ENCODE assay signal across 8 cellular contexts in the genomic region with DNA sequence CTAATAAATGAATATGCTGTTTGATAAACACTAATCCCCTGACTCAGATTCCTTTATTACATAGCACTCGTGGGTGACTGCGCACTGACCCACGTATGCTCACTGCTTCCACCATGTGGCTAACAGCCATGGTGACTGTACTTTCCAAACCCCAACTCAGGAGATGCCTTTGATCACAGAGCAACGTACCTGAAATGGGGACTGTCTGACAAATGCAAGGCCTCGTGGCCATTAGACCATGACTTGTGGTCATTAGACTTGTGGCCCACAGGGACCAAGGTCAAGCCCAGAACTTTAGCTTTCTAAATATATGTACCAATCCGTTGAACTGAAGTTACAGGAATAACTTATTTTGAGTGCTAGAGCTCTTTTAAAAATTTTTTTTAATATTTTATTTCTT. TPM values are rescaled to one million over a fixed set of nuclear protein-coding genes. Genes with fewer than 3 reads are reported as not detected.
DNase-seq lines count a peak whose midpoint lies in the region; ATAC-seq and TF ChIP-seq lines count a peak whose summit lies in the region.

No MANE protein-coding gene starts in this region.

- H3K4me3 Mint-ChIP-seq in Caco-2 (ENCODE audit: unreplicated experiment): no peak overlapping the region
- no peak overlapping the region for H3K4me3 Mint-ChIP-seq in activated T-helper 1 cell treated with anti-CD3 and anti-CD28 coated beads, Interleukin-12 subunit alpha, Interleukin-12 subunit beta, Interleukin-2, Interleukin-4 antibody, amounts not matched to agents 30 ng/mL and 10 ng/mL and 1 ng/mL, durations not matched to agents 14 hours and 24 hours and 36 hours
- no peak overlapping the region for H3K4me3 Mint-ChIP-seq in progenitor cell of endocrine pancreas (ENCODE audit: low read depth)

- no peaks in the 10 kb centered on the region for H3K9me3 ChIP-seq in Caco-2
- H3K9me3 ChIP-seq in Panc1 (ENCODE audit: control insufficient read depth, insufficient read depth, low read depth, low read length): no peaks in the 10 kb centered on the region

- H3K27me3 ChIP-seq in Caco-2 (replicated peaks; ENCODE audit: control insufficient read depth, insufficient read depth, low read length) (no peaks in the 10 kb centered on the region), Panc1 (ENCODE audit: control insufficient read depth, insufficient read depth, low read length) (peaks cover 12% of the 10 kb centered on the region; the same call in 1 of the 2 replicates)

- CTCF ChIA-PET in Caco-2 (lab: Charles Lee) (interaction anchor here (1.0 to 1.5 kb wide), 3 partner anchors 14 to 59 kb away, joined by 3 to 5 read pairs (median 3); no protein-coding TSS in a partner anchor), Panc1 (lab: Charles Lee) (interaction anchor here (0.6 to 1.3 kb wide), 2 partner anchors 52 to 59 kb away, joined by 3 to 4 read pairs; no protein-coding TSS in a partner anchor)

- peaks cover 2% of the 10 kb centered on the region for H3K27me3 Mint-ChIP-seq in Caco-2 (ENCODE audit: insufficient read depth, unreplicated experiment)
- no peaks in the 10 kb centered on the region for H3K27me3 Mint-ChIP-seq in activated T-helper 1 cell treated with anti-CD3 and anti-CD28 coated beads, Interleukin-12 subunit alpha, Interleukin-12 subunit beta, Interleukin-2, Interleukin-4 antibody, amounts not matched to agents 30 ng/mL and 10 ng/mL and 1 ng/mL, durations not matched to agents 14 hours and 24 hours and 36 hours (ENCODE audit: insufficient read depth)
- no peaks in the 10 kb centered on the region for H3K27me3 Mint-ChIP-seq in progenitor cell of endocrine pancreas

- POLR2A ChIA-PET in Caco-2 (lab: Charles Lee): no interaction called here
- POLR2A ChIA-PET in Panc1 (lab: Charles Lee): interaction anchor here (0.7 kb wide), 1 partner anchor 23 kb away, joined by 3 read pairs; no protein-coding TSS in a partner anchor

- no peaks in the 10 kb centered on the region for H3K4me1 ChIP-seq in Caco-2
- no peaks in the 10 kb centered on the region for H3K4me1 ChIP-seq in Panc1 (ENCODE audit: control insufficient read depth, insufficient read depth, low read length)

- in situ Hi-C loops in Panc1 (cut with HindIII; ENCODE audit: low pct_unique_long_range_greater_than_20kb, low sequenced_read_pairs): no loop called here

- peak; percentile 75 to 87 for TF ChIP-seq CTCF in Caco-2 (IDR thresholded peaks at IDR 0.05; ENCODE audit: insufficient read depth in 1 of 2, low read depth in 1 of 2, low read length in 1 of 2, severe bottlenecking in 1 of 2, unreplicated experiment in 1 of 2)
- peak; percentile 82 for TF ChIP-seq CTCF in Panc1 (IDR thresholded peaks at IDR 0.05)
- TF ChIP-seq CTCF in fibroblast of villous mesenchyme (IDR thresholded peaks at IDR 0.05; ENCODE audit: insufficient read depth, low read depth, low read length): peak; percentile 82
- peak; percentile 73 for TF ChIP-seq CTCF in progenitor cell of endocrine pancreas (IDR thresholded peaks at IDR 0.05; ENCODE audit: unreplicated experiment)

- intact Hi-C loops in Caco-2 (cut with micrococcal nuclease; ENCODE audit: unreplicated experiment): loop anchor here (1.0 to 5.0 kb wide), 5 partner anchors 14 to 163 kb away; a partner anchor contains a TSS
- intact Hi-C loops in Panc1 (cut with micrococcal nuclease; ENCODE audit: unreplicated experiment): loop anchor here (1.0 to 2.0 kb wide), 2 partner anchors 60 to 163 kb away; no protein-coding TSS in a partner anchor
- intact Hi-C loops in activated T-helper 1 cell treated with anti-CD3 and anti-CD28 coated beads, Interleukin-12 subunit alpha, Interleukin-12 subunit beta, Interleukin-2, Interleukin-4 antibody, amounts not matched to agents 30 ng/mL and 10 ng/mL and 1 ng/mL, durations not matched to agents 14 hours and 24 hours and 36 hours (cut with micrococcal nuclease): loop anchor here (1.0 to 2.0 kb wide), 4 partner anchors 38 to 163 kb away; a partner anchor contains a TSS

- H3K4me1 Mint-ChIP-seq in Caco-2 (ENCODE audit: low read depth, unreplicated experiment) (no peaks in the 10 kb centered on the region), progenitor cell of endocrine pancreas (ENCODE audit: low read depth) (no peaks in the 10 kb centered on the region)
- peaks cover 29% of the 10 kb centered on the region for H3K4me1 Mint-ChIP-seq in activated T-helper 1 cell treated with anti-CD3 and anti-CD28 coated beads, Interleukin-12 subunit alpha, Interleukin-12 subunit beta, Interleukin-2, Interleukin-4 antibody, amounts not matched to agents 30 ng/mL and 10 ng/mL and 1 ng/mL, durations not matched to agents 14 hours and 24 hours and 36 hours (ENCODE audit: low read depth)

- H3K4me3 ChIP-seq in Caco-2 (ENCODE audit: low read depth, low read length): no peak overlapping the region
- H3K4me3 ChIP-seq in Panc1 (ENCODE audit: low read depth in 2 of 2, low read length in 2 of 2): no peak overlapping the region
- no peak overlapping the region for H3K4me3 ChIP-seq in fibroblast of villous mesenchyme (ENCODE audit: low read depth, low read length)

- H3K36me3 Mint-ChIP-seq in Caco-2 (ENCODE audit: insufficient read depth, unreplicated experiment): no peaks in the 10 kb centered on the region
- peaks cover 58% of the 10 kb centered on the region for H3K36me3 Mint-ChIP-seq in activated T-helper 1 cell treated with anti-CD3 and anti-CD28 coated beads, Interleukin-12 subunit alpha, Interleukin-12 subunit beta, Interleukin-2, Interleukin-4 antibody, amounts not matched to agents 30 ng/mL and 10 ng/mL and 1 ng/mL, durations not matched to agents 14 hours and 24 hours and 36 hours (ENCODE audit: low read depth)
- peaks cover 14% of the 10 kb centered on the region for H3K36me3 Mint-ChIP-seq in progenitor cell of endocrine pancreas (ENCODE audit: insufficient read depth)

- H3K36me3 ChIP-seq in Caco-2 (ENCODE audit: control insufficient read depth, insufficient read depth, low read length) (no peaks in the 10 kb centered on the region), Panc1 (ENCODE audit: control insufficient read depth, insufficient read depth, low read length) (no peaks in the 10 kb centered on the region)

- H3K27ac Mint-ChIP-seq in Caco-2 (ENCODE audit: unreplicated experiment): no peak overlapping the region
- H3K27ac Mint-ChIP-seq in activated T-helper 1 cell treated with anti-CD3 and anti-CD28 coated beads, Interleukin-12 subunit alpha, Interleukin-12 subunit beta, Interleukin-2, Interleukin-4 antibody, amounts not matched to agents 30 ng/mL and 10 ng/mL and 1 ng/mL, durations not matched to agents 14 hours and 24 hours and 36 hours: peak overlapping the region; percentile 87
- no peak overlapping the region for H3K27ac Mint-ChIP-seq in progenitor cell of endocrine pancreas

- BruUV-seq in Caco-2 (replicated peaks; lab: Mats Ljungman, UMichigan) (no TSS peak), Panc1 (replicated peaks; lab: Mats Ljungman, UMichigan) (no TSS peak)

- no peak overlapping the region for H3K27ac ChIP-seq in Panc1 (ENCODE audit: low read length)

- H3K9me3 Mint-ChIP-seq in Caco-2 (ENCODE audit: unreplicated experiment) (no peaks in the 10 kb centered on the region), progenitor cell of endocrine pancreas (ENCODE audit: low read depth) (no peaks in the 10 kb centered on the region)
- H3K9me3 Mint-ChIP-seq in activated T-helper 1 cell treated with anti-CD3 and anti-CD28 coated beads, Interleukin-12 subunit alpha, Interleukin-12 subunit beta, Interleukin-2, Interleukin-4 antibody, amounts not matched to agents 30 ng/mL and 10 ng/mL and 1 ng/mL, durations not matched to agents 14 hours and 24 hours and 36 hours: no peaks in the 10 kb centered on the region

- peak; percentile 57 to 63 for DNase-seq in Caco-2
- peak; percentile 36 for DNase-seq in Panc1 (ENCODE audit: low read depth, low spot score)
- DNase-seq in activated T-helper 1 cell treated with anti-CD3 and anti-CD28 coated beads, Interleukin-12 subunit alpha, Interleukin-12 subunit beta, Interleukin-2, Interleukin-4 antibody, amounts not matched to agents 30 ng/mL and 10 ng/mL and 1 ng/mL, durations not matched to agents 14 hours and 24 hours and 36 hours (ENCODE audit: low spot score): peak; percentile 49
- peak; percentile 64 for DNase-seq in fibroblast of villous mesenchyme (ENCODE audit: low read depth)
- peak; percentile 21 for DNase-seq in progenitor cell of endocrine pancreas (ENCODE audit: low spot score, unreplicated experiment)
- DNase-seq in NCI-H187 treated with DMSO at 0.1 percent for 48 hours (lab: John Stamatoyannopoulos, UW): no peak

- ATAC-seq in GM19324 (IDR thresholded peaks at IDR 0.05; ENCODE audit: low FRiP score, unreplicated experiment): peak; percentile 74
- peak; percentile 86 for ATAC-seq in HG03432 (IDR thresholded peaks at IDR 0.05; ENCODE audit: unreplicated experiment)
- ATAC-seq in Panc1: peak; percentile 80; the same call in 1 of the 2 replicates

RNA-seq across cellular contexts. Expression of a gene that starts 46.6 kb away (rescaled TPM):
- total RNA-seq in Caco-2 (2022) (10.2 and 14.3 TPM in 2 replicates), Panc1 (2021; ENCODE audit: unreplicated experiment) (0.80 TPM), fibroblast of villous mesenchyme (11.6 and 13.4 TPM in 2 replicates), progenitor cell of endocrine pancreas (85.1 and 88.5 TPM in 2 replicates)
- polyA plus RNA-seq in Panc1 (2012; ENCODE audit: insufficient read length): 0.65 TPM
- 173 and 175 TPM in 2 replicates for total RNA-seq in activated T-helper 1 cell treated with anti-CD3 and anti-CD28 coated beads, Interleukin-12 subunit alpha, Interleukin-12 subunit beta, Interleukin-2, Interleukin-4 antibody, amounts not matched to agents 30 ng/mL and 10 ng/mL and 1 ng/mL, durations not matched to agents 14 hours and 24 hours and 36 hours
